9 cellular contexts compared by ENCODE assay signal in the genomic region with DNA sequence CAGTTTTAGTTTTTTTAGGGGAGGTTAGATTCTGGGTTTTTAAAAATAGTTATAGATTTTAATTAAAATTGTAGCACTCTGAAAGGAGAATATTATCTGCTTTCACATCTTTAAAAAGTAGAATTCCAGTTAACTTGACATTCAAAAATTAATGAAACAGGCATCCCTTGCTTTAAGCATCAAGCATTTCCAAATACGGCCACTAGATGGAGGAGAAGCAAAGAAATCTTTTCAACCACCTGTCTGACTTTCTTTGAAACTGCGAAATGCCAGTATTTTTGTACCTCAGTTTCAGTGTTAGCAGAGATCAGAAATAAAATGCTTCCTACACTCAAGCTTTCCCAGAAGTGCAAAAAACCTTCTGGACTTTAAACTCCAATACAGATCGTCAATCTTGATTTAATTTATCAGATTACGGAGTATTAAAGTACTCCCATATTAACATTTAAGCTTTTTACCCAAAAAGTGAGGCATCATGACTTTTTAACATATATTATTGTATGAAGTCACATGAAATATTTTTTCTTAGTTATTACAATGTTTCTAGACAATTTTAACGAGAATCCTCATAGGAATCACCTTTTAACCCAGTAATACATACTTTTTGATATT.
DNase-seq lines count a peak whose midpoint lies in the region; ATAC-seq and TF ChIP-seq lines count a peak whose summit lies in the region.
"Had no signal": no experiment of that assay in that cellular context is flagged by ENCODE, and none has a peak within 500 bp of the region (broad histone marks: within the 10 kb centered on the region; RNA-seq: fewer than 3 reads in every experiment).

No MANE protein-coding gene starts in this region.

- no peak overlapping the region for H3K4me3 ChIP-seq in heart left ventricle
- no peak overlapping the region for H3K4me3 ChIP-seq in SJCRH30

- peak; percentile 81 to 89 (median 84) for TF ChIP-seq CTCF in heart left ventricle (IDR thresholded peaks at IDR 0.05)
- peak in 2 of 3 donors; percentile 34 to 84 for TF ChIP-seq CTCF in omental fat pad (IDR thresholded peaks at IDR 0.05)

- intact Hi-C loops in heart left ventricle (cut with DNase I), result loop anchor here in 8 of 10 donors (1.0 to 10.0 kb wide), 13 partner anchors 117 to 727 kb away; partner anchors contain the start of genes P3H2 (in 6 of the 8) and CLDN1 (in 4 of the 8)
- intact Hi-C loops in left ventricle myocardium superior (cut with micrococcal nuclease), result loop anchor here (1.0 to 5.0 kb wide), 2 partner anchors 234 to 360 kb away; no protein-coding TSS in a partner anchor

- H3K36me3 ChIP-seq in heart left ventricle (peaks cover 0 to 15% (median 0%) of the 10 kb centered on the region in 9 donors), SJCRH30 (no peaks in the 10 kb centered on the region; the same call in 1 of the 2 replicates)

- H3K4me1 ChIP-seq in heart left ventricle (peaks cover 0 to under 1% (median 0%) of the 10 kb centered on the region in 12 donors), SJCRH30 (no peaks in the 10 kb centered on the region)

- WGBS in heart left ventricle, 4 donors, result 35 to 39% (median 38%) methylated on average over 5 of the region's 5 CpGs

- no peaks in the 10 kb centered on the region for H3K27me3 ChIP-seq in heart left ventricle
- H3K27me3 ChIP-seq in SJCRH30, result no peaks in the 10 kb centered on the region

- H3K9me3 ChIP-seq in heart left ventricle, result no peaks in the 10 kb centered on the region
- no peaks in the 10 kb centered on the region for H3K9me3 ChIP-seq in SJCRH30 (replicated peaks)

- TF ChIP-seq POLR2A in heart left ventricle (IDR thresholded peaks at IDR 0.05), result no peak

- no peak for DNase-seq in heart left ventricle
- DNase-seq in left ventricle myocardium superior, result no peak
- peak; percentile 67 to 78 for DNase-seq in Kasumi-1 (lab: John Stamatoyannopoulos, UW)
- DNase-seq in SJCRH30, result peak; percentile 14 to 75
- DNase-seq in omental fat pad (ENCODE audit: low spot score), result no peak
- DNase-seq in activated effector memory CD4-positive, alpha-beta T cell treated with anti-CD3 and anti-CD28 coated beads, Interleukin-2, amount 50 U/mL, for 16 hours, result no peak

- H3K27ac ChIP-seq in heart left ventricle (no peak overlapping the region), SJCRH30 (no peak overlapping the region)
- H3K27ac ChIP-seq: epithelial cell of prostate had no signal

- no peak for ATAC-seq in heart left ventricle
- no peak for ATAC-seq in left ventricle myocardium superior
- ATAC-seq in GM21786 (IDR thresholded peaks at IDR 0.05; ENCODE audit: unreplicated experiment), result peak; percentile 63
- ATAC-seq in esophagus mucosa, result peak; percentile 35
- ATAC-seq in omental fat pad (ENCODE audit: low FRiP score), result no peak

Comparison
In these comparisons a context has a peak if more than half of its experiments do, and no peak if none do; other contexts are left out.
1. ATAC-seq: peak in GM21786 (single experiment) and esophagus mucosa (single experiment); none in heart left ventricle (0 of 4), left ventricle myocardium superior (single experiment) and omental fat pad (single experiment).
2. DNase-seq: peak in Kasumi-1 (2 of 2) and SJCRH30 (2 of 2); none in heart left ventricle (0 of 5), left ventricle myocardium superior (single experiment), omental fat pad (single experiment) and activated effector memory CD4-positive, alpha-beta T cell treated with anti-CD3 and anti-CD28 coated beads, Interleukin-2, amount 50 U/mL, for 16 hours (single experiment).